ENCODE assay signal across 36 cellular contexts in genomic region chr13:42796747-42797356, GRCh38. TPM values are rescaled to one million over a fixed set of nuclear protein-coding genes. Genes with fewer than 3 reads are reported as not detected.
"Had no signal": no experiment of that assay in that cellular context is flagged by ENCODE, and none has a peak within 500 bp of the region (broad histone marks: within the 10 kb centered on the region; RNA-seq: fewer than 3 reads in every experiment).

No MANE protein-coding gene starts in this region.

- H3K4me1 ChIP-seq: body of pancreas, breast epithelium, Peyer's patch had no signal

- H3K27ac Mint-ChIP-seq: activated CD4-positive, alpha-beta T cell treated with anti-CD3 and anti-CD28 coated beads, Interleukin-2, amount 10 ng/mL, durations not matched to agents 24 days and 14 days; activated CD8-positive, alpha-beta T cell treated with anti-CD3 and anti-CD28 coated beads, Interleukin-2, amount 10 ng/mL, durations not matched to agents 7 days and 5 days; activated naive CD4-positive, alpha-beta T cell treated with anti-CD3 and anti-CD28 coated beads, Interleukin-2, amount 50 U/mL, for 24 hours; activated naive CD8-positive, alpha-beta T cell treated with anti-CD3 and anti-CD28 coated beads, Interleukin-2, amount 10 ng/mL, durations not matched to agents 7 days and 5 days; activated T-cell treated with anti-CD3 and anti-CD28 coated beads, Interleukin-2, amount 50 U/mL, for 24 hours; activated T-helper 2 cell treated with anti-CD3 and anti-CD28 coated beads, Interferon-gamma antibody, Interleukin-2, Interleukin-4, amounts not matched to agents 10 μg/mL and 5 μg/mL and 100 μg/mL, durations not matched to agents 14 hours and 24 hours and 36 hours; T-cell had no signal

- H3K9me3 ChIP-seq: body of pancreas, breast epithelium, Peyer's patch, SJSA1, SK-N-SH had no signal

- H3K27me3 ChIP-seq: body of pancreas, breast epithelium, Peyer's patch, SJSA1 had no signal

- H3K9me3 Mint-ChIP-seq: activated naive CD4-positive, alpha-beta T cell treated with anti-CD3 and anti-CD28 coated beads, Interleukin-2, amount 50 U/mL, for 24 hours; activated T-cell treated with anti-CD3 and anti-CD28 coated beads, Interleukin-2, amount 50 U/mL, for 24 hours; activated T-helper 2 cell treated with anti-CD3 and anti-CD28 coated beads, Interferon-gamma antibody, Interleukin-2, Interleukin-4, amounts not matched to agents 10 μg/mL and 5 μg/mL and 100 μg/mL, durations not matched to agents 14 hours and 24 hours and 36 hours; T-cell had no signal

- H3K9me2 ChIP-seq: SK-N-SH had no signal

- DNase-seq: activated CD4-positive, alpha-beta T cell treated with anti-CD3 and anti-CD28 coated beads for 1 hour; activated CD4-positive, alpha-beta T cell treated with anti-CD3 and anti-CD28 coated beads, Interleukin-2, amount 10 ng/mL, durations not matched to agents 24 days and 14 days; activated CD4-positive, alpha-beta T cell treated with anti-CD3 and anti-CD28 coated beads, Interleukin-2, amount 50 U/mL, for 48 hours; activated CD4-positive, CD25-positive, alpha-beta regulatory T cell; activated CD8-positive, alpha-beta T cell treated with anti-CD3 and anti-CD28 coated beads, Interleukin-2, amount 10 ng/mL, durations not matched to agents 7 days and 5 days; activated gamma-delta T cell; activated naive CD4-positive, alpha-beta T cell treated with Interleukin-2 at 50 U/mL for 16 hours; activated naive CD8-positive, alpha-beta T cell treated with anti-CD3 and anti-CD28 coated beads, Interleukin-2, amount 10 ng/mL, durations not matched to agents 7 days and 5 days; activated T-cell treated with anti-CD3 and anti-CD28 coated beads, Interleukin-2, amount 50 U/mL, for 24 hours; amygdala; body of pancreas; MM.1S; NCI-H1092 treated with DMSO at 0.1 percent for 48 hours; NCI-H1417; NCI-H146; NCI-H187 treated with DMSO at 0.1 percent for 48 hours; NCI-H2081; NCI-H2171 treated with DMSO at 0.1 percent for 48 hours; NCI-H2227 treated with DMSO at 0.1 percent for 48 hours; NCI-H446 treated with DMSO at 0.1 percent for 48 hours; NCI-H524; PC-3; Peyer's patch; RPMI8226; SHP77 treated with DMSO at 0.1 percent for 48 hours; SK-N-SH; T-cell; T-helper 2 cell; T-helper 9 cell had no signal

- H3K9ac ChIP-seq: KMS-11, SK-N-SH had no signal

- H3K4me3 Mint-ChIP-seq: activated CD4-positive, alpha-beta T cell treated with anti-CD3 and anti-CD28 coated beads, Interleukin-2, amount 10 ng/mL, durations not matched to agents 24 days and 14 days; activated CD8-positive, alpha-beta T cell treated with anti-CD3 and anti-CD28 coated beads, Interleukin-2, amount 10 ng/mL, durations not matched to agents 7 days and 5 days; activated naive CD4-positive, alpha-beta T cell treated with anti-CD3 and anti-CD28 coated beads, Interleukin-2, amount 50 U/mL, for 24 hours; activated naive CD8-positive, alpha-beta T cell treated with anti-CD3 and anti-CD28 coated beads, Interleukin-2, amount 10 ng/mL, durations not matched to agents 7 days and 5 days; activated T-cell treated with anti-CD3 and anti-CD28 coated beads, Interleukin-2, amount 50 U/mL, for 24 hours; T-cell had no signal

- H3K4me3 ChIP-seq: body of pancreas, breast epithelium, Peyer's patch, SJSA1 had no signal

- H3K27ac ChIP-seq: body of pancreas, breast epithelium, KMS-11, Peyer's patch, SJSA1 had no signal

- ATAC-seq: activated CD8-positive, alpha-beta T cell treated with anti-CD3 and anti-CD28 coated beads, Interleukin-2, amount 10 ng/mL, durations not matched to agents 7 days and 5 days; body of pancreas; PC-3; T-cell had no signal

- H3K4me2 ChIP-seq: KMS-11, SK-N-SH had no signal

- H3K36me3 Mint-ChIP-seq: activated naive CD4-positive, alpha-beta T cell treated with anti-CD3 and anti-CD28 coated beads, Interleukin-2, amount 50 U/mL, for 24 hours; activated naive CD8-positive, alpha-beta T cell treated with anti-CD3 and anti-CD28 coated beads, Interleukin-2, amount 10 ng/mL, durations not matched to agents 7 days and 5 days; T-cell had no signal

- H3K4me1 Mint-ChIP-seq: activated CD4-positive, alpha-beta T cell treated with anti-CD3 and anti-CD28 coated beads, Interleukin-2, amount 10 ng/mL, durations not matched to agents 24 days and 14 days; activated naive CD4-positive, alpha-beta T cell treated with anti-CD3 and anti-CD28 coated beads, Interleukin-2, amount 50 U/mL, for 24 hours; activated naive CD8-positive, alpha-beta T cell treated with anti-CD3 and anti-CD28 coated beads, Interleukin-2, amount 10 ng/mL, durations not matched to agents 7 days and 5 days; T-cell had no signal

- H3K36me3 ChIP-seq: breast epithelium, Peyer's patch, SJSA1 had no signal

RNA-seq across cellular contexts. Expression of gene FAM216B, which starts 15.5 kb away (rescaled TPM):
- total RNA-seq: activated CD4-positive, alpha-beta T cell treated with anti-CD3 and anti-CD28 coated beads, Interleukin-2, amount 10 ng/mL, durations not matched to agents 24 days and 14 days; activated CD8-positive, alpha-beta T cell treated with anti-CD3 and anti-CD28 coated beads, Interleukin-2, amount 10 ng/mL, durations not matched to agents 7 days and 5 days; activated naive CD8-positive, alpha-beta T cell treated with anti-CD3 and anti-CD28 coated beads, Interleukin-2, amount 10 ng/mL, durations not matched to agents 7 days and 5 days; activated T-helper 2 cell treated with anti-CD3 and anti-CD28 coated beads, Interferon-gamma antibody, Interleukin-2, Interleukin-4, amounts not matched to agents 10 μg/mL and 5 μg/mL and 100 μg/mL, durations not matched to agents 14 hours and 24 hours and 36 hours; astrocyte; breast epithelium; LHCN-M2; PC-3; SJSA1; T-cell had no signal
- polyA plus RNA-seq: SK-N-SH had no signal
